In genomic region chr2:52429740-52430139, GRCh38 we compare ENCODE assay signal across 13 cellular contexts.
"Had no signal": no experiment of that assay in that cellular context is flagged by ENCODE, and none has a peak within 500 bp of the region (broad histone marks: within the 10 kb centered on the region; RNA-seq: fewer than 3 reads in every experiment).

No MANE protein-coding gene starts in this region.

- DNase-seq: activated CD4-positive, alpha-beta T cell treated with anti-CD3 and anti-CD28 coated beads for 1 hour; activated T-cell treated with anti-CD3 and anti-CD28 coated beads, Interleukin-2, amount 50 U/mL, for 1 hour; adrenal gland; midbrain; natural killer cell; spleen; stimulated activated CD4-positive, alpha-beta T cell treated with anti-CD3 and anti-CD28 coated beads, Interleukin-4, amount 100 ng/mL, for 1 hour; stimulated activated naive CD4-positive, alpha-beta T cell; T-helper 1 cell; testis; uterus had no signal

- ATAC-seq: activated naive CD4-positive, alpha-beta T cell treated with anti-CD3 and anti-CD28 coated beads, Interleukin-2, amount 50 U/mL, for 72 hours; gastroesophageal sphincter; natural killer cell had no signal
